Comparison of ENCODE assay signal across 1 cellular context in the genomic region with DNA sequence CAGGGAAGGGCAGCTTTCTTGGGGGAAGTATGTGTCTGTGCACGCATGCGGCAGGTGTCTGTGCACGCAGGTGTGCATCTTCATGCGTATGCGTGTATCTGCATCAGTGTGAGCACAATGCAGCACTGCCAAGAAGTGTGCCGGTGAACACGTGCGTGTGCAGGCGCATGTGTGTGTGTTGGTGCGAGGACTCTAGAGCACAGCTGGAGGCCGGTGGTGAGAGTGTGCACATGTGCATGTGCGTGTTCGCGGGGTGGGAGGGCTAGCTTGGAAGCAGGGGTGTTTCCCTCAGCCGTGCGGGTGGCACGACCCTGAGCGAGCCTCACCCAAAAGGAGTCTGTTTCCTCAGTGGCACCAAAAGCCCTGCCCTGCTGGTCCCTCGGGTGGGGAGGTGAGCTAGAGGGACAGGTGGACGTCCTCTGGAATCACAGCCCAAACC.
TF ChIP-seq lines count a peak whose summit lies in the region.

No MANE protein-coding gene starts in this region.

TF ChIP-seq in IMR-90, 13 proteins besides CTCF, POLR2A, EP300 and RAD21 (continued from another document):
- no peak for TF ChIP-seq CEBPB (IDR thresholded peaks at IDR 0.05; ENCODE audit: low read depth, low read length)
- TF ChIP-seq SMC3 (IDR thresholded peaks at IDR 0.05; ENCODE audit: low read depth, low read length) = no peak
- TF ChIP-seq, protein P1, sequence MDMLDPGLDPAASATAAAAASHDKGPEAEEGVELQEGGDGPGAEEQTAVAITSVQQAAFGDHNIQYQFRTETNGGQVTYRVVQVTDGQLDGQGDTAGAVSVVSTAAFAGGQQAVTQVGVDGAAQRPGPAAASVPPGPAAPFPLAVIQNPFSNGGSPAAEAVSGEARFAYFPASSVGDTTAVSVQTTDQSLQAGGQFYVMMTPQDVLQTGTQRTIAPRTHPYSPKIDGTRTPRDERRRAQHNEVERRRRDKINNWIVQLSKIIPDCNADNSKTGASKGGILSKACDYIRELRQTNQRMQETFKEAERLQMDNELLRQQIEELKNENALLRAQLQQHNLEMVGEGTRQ (IDR thresholded peaks at IDR 0.05; ENCODE audit: low read depth, low read length) = no peak
- no peak for TF ChIP-seq MAZ (IDR thresholded peaks at IDR 0.05; ENCODE audit: borderline replicate concordance, low read depth, low read length)
- no peak for TF ChIP-seq RFX5 (IDR thresholded peaks at IDR 0.05; ENCODE audit: low read depth, low read length)
- TF ChIP-seq, protein P2, sequence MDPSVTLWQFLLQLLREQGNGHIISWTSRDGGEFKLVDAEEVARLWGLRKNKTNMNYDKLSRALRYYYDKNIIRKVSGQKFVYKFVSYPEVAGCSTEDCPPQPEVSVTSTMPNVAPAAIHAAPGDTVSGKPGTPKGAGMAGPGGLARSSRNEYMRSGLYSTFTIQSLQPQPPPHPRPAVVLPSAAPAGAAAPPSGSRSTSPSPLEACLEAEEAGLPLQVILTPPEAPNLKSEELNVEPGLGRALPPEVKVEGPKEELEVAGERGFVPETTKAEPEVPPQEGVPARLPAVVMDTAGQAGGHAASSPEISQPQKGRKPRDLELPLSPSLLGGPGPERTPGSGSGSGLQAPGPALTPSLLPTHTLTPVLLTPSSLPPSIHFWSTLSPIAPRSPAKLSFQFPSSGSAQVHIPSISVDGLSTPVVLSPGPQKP (IDR thresholded peaks at IDR 0.05; ENCODE audit: borderline replicate concordance, low read depth, low read length) = no peak
- TF ChIP-seq BHLHE40 (IDR thresholded peaks at IDR 0.05; ENCODE audit: low read depth, low read length) = no peak
- no peak for TF ChIP-seq FOS (IDR thresholded peaks at IDR 0.05; ENCODE audit: low read depth, low read length)
- TF ChIP-seq CHD1 (IDR thresholded peaks at IDR 0.05; ENCODE audit: low read depth, low read length) = no peak
- TF ChIP-seq MAFK (IDR thresholded peaks at IDR 0.05; ENCODE audit: low read depth, low read length) = no peak
